23 cellular contexts compared by ENCODE assay signal in genomic region chr9:101433229-101433628, GRCh38. TPM values are rescaled to one million over a fixed set of nuclear protein-coding genes. Genes with fewer than 3 reads are reported as not detected.
A peak's percentile ranks its signal among the peaks of the same experiment; 100 is the strongest.
DNase-seq lines count a peak whose midpoint lies in the region; ATAC-seq, FAIRE-seq and TF ChIP-seq lines count a peak whose summit lies in the region.
"Had no signal": no experiment of that assay in that cellular context is flagged by ENCODE, and none has a peak within 500 bp of the region (broad histone marks: within the 10 kb centered on the region; RNA-seq: fewer than 3 reads in every experiment).

No MANE protein-coding gene starts in this region.

- peak in 1 of 2 experiments; percentile 56; a peak in 2 of 4 replicates for TF ChIP-seq POLR2A in HepG2 (IDR thresholded peaks at IDR 0.05; ENCODE audit: insufficient read depth in 1 of 2, low read depth in 2 of 2, low read length in 2 of 2)

- TF ChIP-seq EP300 in HepG2 (IDR thresholded peaks at IDR 0.05; ENCODE audit: low read depth in 2 of 2, low read length in 2 of 2) (peak in 1 of 2 experiments; percentile 95; a peak in 2 of 4 replicates), HepG2 (CRISPR knock-in tag; IDR thresholded peaks at IDR 0.05; ENCODE audit: borderline replicate concordance) (peak; percentile 56; the same call in 1 of the 2 replicates)

- TF ChIP-seq RAD21 in HepG2 (CRISPR knock-in tag; IDR thresholded peaks at IDR 0.05) = no peak

- H3K9me3 Mint-ChIP-seq in Calu3 (ENCODE audit: low read depth, unreplicated experiment) (peaks cover 3% of the 10 kb centered on the region), glutamatergic neuron (ENCODE audit: unreplicated experiment) (no peaks in the 10 kb centered on the region)

- no peak for DNase-seq in Calu3
- peak; percentile 94 for DNase-seq in HepG2 (ENCODE audit: low spot score)
- DNase-seq in small intestine = peak; percentile 88
- no peak for DNase-seq in glutamatergic neuron
- no peak for DNase-seq in smooth muscle cell (lab: John Stamatoyannopoulos, UW; ENCODE audit: unreplicated experiment)
- DNase-seq: AML-193; CD4-positive, alpha-beta memory T cell; DMS 273 treated with DMSO at 0.1 percent for 48 hours; DMS53; DND-41; EL; GM23248 had no signal

- peaks cover 28 to 33% of the 10 kb centered on the region in 2 donors for H3K36me3 ChIP-seq in duodenal mucosa (ENCODE audit: control insufficient read depth in 1 of 2, insufficient read depth in 2 of 2, low read length in 2 of 2)
- H3K36me3 ChIP-seq in HepG2 (replicated peaks in 1 of 2; ENCODE audit: control insufficient read depth in 1 of 2, insufficient read depth in 2 of 2, low read length in 2 of 2) = no peaks in the 10 kb centered on the region
- peaks cover 0 to 25% of the 10 kb centered on the region in 2 donors for H3K36me3 ChIP-seq in small intestine (ENCODE audit: control insufficient read depth in 2 of 2, insufficient read depth in 2 of 2, low read length in 2 of 2)
- H3K36me3 ChIP-seq in smooth muscle cell (ENCODE audit: low read depth) = no peaks in the 10 kb centered on the region
- H3K36me3 ChIP-seq: HAP-1 had no signal

- H3K4me2 ChIP-seq in HepG2 (ENCODE audit: low read depth, low read length) = peak overlapping the region; percentile 59
- no peak overlapping the region for H3K4me2 ChIP-seq in smooth muscle cell
- H3K4me2 ChIP-seq: A549 had no signal

- no TSS peak for BruUV-seq in Calu3 (replicated peaks; lab: Mats Ljungman, UMichigan)
- BruUV-seq in HepG2 (replicated peaks; lab: Mats Ljungman, UMichigan) = no TSS peak

- TF ChIP-seq CTCF in Calu3 (IDR thresholded peaks at IDR 0.05; ENCODE audit: unreplicated experiment) (no peak), HepG2 (CRISPR knock-in tag; IDR thresholded peaks at IDR 0.05) (peak; percentile 28; the same call in 1 of the 2 replicates), glutamatergic neuron (IDR thresholded peaks at IDR 0.05; ENCODE audit: partially characterized antibody, unreplicated experiment) (no peak), smooth muscle cell (IDR thresholded peaks at IDR 0.05; ENCODE audit: borderline replicate concordance, insufficient read depth, poor library complexity, severe bottlenecking) (no peak)

- POLR2A ChIA-PET in HepG2 (lab: Yijun Ruan, JAX) = interaction anchor here (1.4 to 4.0 kb wide), 3 partner anchors 13 to 79 kb away, joined by 4 to 23 read pairs (median 9); partner anchors contain the start of genes MRPL50 and ZNF189

- H3K4me3 ChIP-seq in duodenal mucosa (ENCODE audit: low read depth in 1 of 2, low read length in 2 of 2) = peak overlapping the region; percentile 62 to 79
- H3K4me3 ChIP-seq in HepG2 (replicated peaks in 1 of 3; ENCODE audit: insufficient read depth in 1 of 3, low read depth in 2 of 3, low read length in 3 of 3) = peak overlapping the region in 2 of 3 experiments; percentile 21 to 32; a peak in 2 of 6 replicates
- peak overlapping the region in 1 of 2 donors; percentile 89 for H3K4me3 ChIP-seq in small intestine (ENCODE audit: low read depth in 1 of 2, low read length in 2 of 2)
- no peak overlapping the region for H3K4me3 ChIP-seq in smooth muscle cell
- H3K4me3 ChIP-seq: A549, GM23248, HAP-1 had no signal

- H3K27ac Mint-ChIP-seq in Calu3 (ENCODE audit: unreplicated experiment) (peak overlapping the region; percentile 65), glutamatergic neuron (ENCODE audit: unreplicated experiment) (no peak overlapping the region)
- H3K27ac Mint-ChIP-seq: CD4-positive, alpha-beta memory T cell had no signal

- in situ Hi-C loops in HepG2 (cut with HindIII; ENCODE audit: extremely low pct_ligation_motif_present, low pct_unique_long_range_greater_than_20kb) = no loop called here

- H4K20me1 ChIP-seq in HepG2 (ENCODE audit: insufficient read depth, low read length) (no peaks in the 10 kb centered on the region), smooth muscle cell (ENCODE audit: low read depth) (no peaks in the 10 kb centered on the region)

- H3K27ac ChIP-seq in duodenal mucosa (ENCODE audit: low read depth, low read length) (peak overlapping the region; percentile 78), HepG2 (ENCODE audit: extremely low read length, insufficient read depth, low read length) (peak overlapping the region; percentile 71), small intestine (ENCODE audit: low read depth in 1 of 2, low read length in 1 of 2) (peak overlapping the region; percentile 20 to 45), smooth muscle cell (ENCODE audit: low read depth) (no peak overlapping the region)
- H3K27ac ChIP-seq: 22Rv1, A549, C4-2B, GM23248 had no signal

- H3K27me3 Mint-ChIP-seq in Calu3 (ENCODE audit: unreplicated experiment) (no peaks in the 10 kb centered on the region), glutamatergic neuron (ENCODE audit: unreplicated experiment) (no peaks in the 10 kb centered on the region)

- no peaks in the 10 kb centered on the region for H3F3A ChIP-seq in smooth muscle cell (ENCODE audit: low read depth)

- ATAC-seq in HepG2 (peak; percentile 98), esophagus mucosa (no peak)
- ATAC-seq: A549 had no signal

- H3K36me3 Mint-ChIP-seq in Calu3 (ENCODE audit: insufficient read depth, unreplicated experiment) (peaks cover 3% of the 10 kb centered on the region), glutamatergic neuron (ENCODE audit: unreplicated experiment) (no peaks in the 10 kb centered on the region)
- H3K36me3 Mint-ChIP-seq: CD4-positive, alpha-beta memory T cell had no signal

- H3K79me2 ChIP-seq in HepG2 (ENCODE audit: insufficient read depth, low read length) = no peaks in the 10 kb centered on the region
- H3K79me2 ChIP-seq in smooth muscle cell (ENCODE audit: low read depth) = no peaks in the 10 kb centered on the region

- CTCF ChIA-PET in Calu3 (lab: Charles Lee) (no interaction called here), HepG2 (lab: Yijun Ruan, JAX; ENCODE audit: low intra/inter-chr PET ratio, low total read pairs) (no interaction called here)

- H3K9ac ChIP-seq in duodenal mucosa (ENCODE audit: low read depth in 1 of 2, low read length in 2 of 2) (peak overlapping the region; percentile 34 to 89), HepG2 (ENCODE audit: insufficient read depth, low read depth, low read length) (no peak overlapping the region), smooth muscle cell (ENCODE audit: low read depth) (no peak overlapping the region)
- H3K9ac ChIP-seq: GM23248 had no signal

- FAIRE-seq in HepG2 (lab: Jason Lieb, UNC) = peak; percentile 89
- peak; percentile 49 for FAIRE-seq in small intestine (lab: Jason Lieb, UNC)
- FAIRE-seq: A549, GM12891, GM19239 had no signal

- 0% methylated on average over 3 of the region's 3 CpGs for WGBS in HepG2 (ENCODE audit: low lambda C conversion rate)
- 21 to 48% (median 36%) methylated on average over 3 of the region's 3 CpGs for WGBS in small intestine, 3 donors
- 81% methylated on average over 3 of the region's 3 CpGs for WGBS in smooth muscle cell (ENCODE audit: low lambda C conversion rate)

- H3K4me3 Mint-ChIP-seq in Calu3 (ENCODE audit: low read depth, unreplicated experiment) (no peak overlapping the region), glutamatergic neuron (ENCODE audit: unreplicated experiment) (no peak overlapping the region)
- H3K4me3 Mint-ChIP-seq: CD4-positive, alpha-beta memory T cell had no signal

- H2AFZ ChIP-seq in HepG2 (ENCODE audit: low read length) = no peak overlapping the region
- no peak overlapping the region for H2AFZ ChIP-seq in smooth muscle cell (ENCODE audit: low read depth)
- H2AFZ ChIP-seq: GM23248 had no signal

- H3K27me3 ChIP-seq in duodenal mucosa (ENCODE audit: control insufficient read depth in 1 of 2, insufficient read depth in 2 of 2, low read length in 2 of 2) (no peaks in the 10 kb centered on the region), HepG2 (ENCODE audit: control insufficient read depth in 1 of 2, insufficient read depth in 2 of 2, low read length in 2 of 2) (no peaks in the 10 kb centered on the region), small intestine (ENCODE audit: control insufficient read depth in 2 of 2, insufficient read depth in 2 of 2, low read length in 2 of 2) (no peaks in the 10 kb centered on the region), smooth muscle cell (ENCODE audit: low read depth) (no peaks in the 10 kb centered on the region)

- H3K9me3 ChIP-seq in duodenal mucosa (ENCODE audit: control insufficient read depth in 1 of 2, low read length in 2 of 2) (no peaks in the 10 kb centered on the region), HepG2 (ENCODE audit: low read length) (no peaks in the 10 kb centered on the region), small intestine (ENCODE audit: control insufficient read depth, low read depth) (no peaks in the 10 kb centered on the region), smooth muscle cell (replicated peaks; ENCODE audit: low read depth) (no peaks in the 10 kb centered on the region)
- H3K9me3 ChIP-seq: A549, HAP-1 had no signal

- H3K4me1 Mint-ChIP-seq in Calu3 (ENCODE audit: low read depth, unreplicated experiment) = peaks cover 39% of the 10 kb centered on the region
- no peaks in the 10 kb centered on the region for H3K4me1 Mint-ChIP-seq in glutamatergic neuron (ENCODE audit: low read depth, unreplicated experiment)
- H3K4me1 Mint-ChIP-seq: CD4-positive, alpha-beta memory T cell had no signal

- intact Hi-C loops in Calu3 (cut with micrococcal nuclease; ENCODE audit: unreplicated experiment) = no loop called here
- intact Hi-C loops in HepG2 (cut with micrococcal nuclease; ENCODE audit: unreplicated experiment) = loop anchor here (1.0 kb wide), 1 partner anchor 12 kb away; no protein-coding TSS in a partner anchor

- H3K4me1 ChIP-seq in duodenal mucosa (ENCODE audit: control insufficient read depth in 1 of 2, insufficient read depth in 2 of 2, low read length in 2 of 2) = peaks cover 5 to 41% of the 10 kb centered on the region in 2 donors
- peaks cover 86% of the 10 kb centered on the region for H3K4me1 ChIP-seq in HepG2 (ENCODE audit: insufficient read depth, low read length)
- H3K4me1 ChIP-seq in small intestine (ENCODE audit: control insufficient read depth in 2 of 2, insufficient read depth in 1 of 2, low read depth in 1 of 2, low read length in 1 of 2) = peaks cover 6 to 7% of the 10 kb centered on the region in 2 donors
- no peaks in the 10 kb centered on the region for H3K4me1 ChIP-seq in smooth muscle cell (ENCODE audit: low read depth)
- H3K4me1 ChIP-seq: A549, HAP-1 had no signal

RNA-seq across cellular contexts. Expression of gene ALDOB, which starts 2.3 kb away (rescaled TPM):
- total RNA-seq in Calu3 (2022) (7.1 and 7.4 TPM in 2 replicates), HepG2 (2016; rRNA removed; fragmentation: Illumina TruSeq; extraction: Trizol) (0.97 and 1.1 TPM in 2 replicates), glutamatergic neuron (ENCODE audit: unreplicated experiment) (not detected), esophagus mucosa (0.08 TPM), smooth muscle cell (not detected in 2 replicates)
- total RNA-seq in HepG2 (2016; cell fraction: cytosol; rRNA removed; fragmentation: Illumina TruSeq; extraction: Trizol; ENCODE audit: low read depth) = 0.26 and 0.91 TPM in 2 replicates
- total RNA-seq in HepG2 (2016; cell fraction: insoluble cytoplasmic fraction; rRNA removed; fragmentation: Illumina TruSeq; extraction: Trizol) = 0.48 and 0.97 TPM in 2 replicates
- total RNA-seq in HepG2 (2016; cell fraction: membrane; rRNA removed; fragmentation: Illumina TruSeq; extraction: Trizol) = 0.86 and 0.90 TPM in 2 replicates
- 0.34 and 0.56 TPM in 2 replicates for total RNA-seq in HepG2 (2016; cell fraction: nucleus; rRNA removed; fragmentation: Illumina TruSeq; extraction: Trizol)
- polyA plus RNA-seq in HepG2 (2011; rRNA removed) (0.29 and 0.84 TPM in 2 replicates), small intestine (over 10,000 TPM in 2 of 3 donors, 100 to 1,000 TPM in 1; 757 to 16,248 (median 11,399) TPM), smooth muscle cell (not detected in 2 replicates)
- 0.74 and 0.91 TPM in 2 replicates for polyA plus RNA-seq in HepG2 (2011; cell fraction: cytosol; rRNA removed)
- 0.39 and 0.48 TPM in 2 replicates for polyA plus RNA-seq in HepG2 (2011; cell fraction: nucleus; rRNA removed)
- polyA plus RNA-seq in HepG2 (2012) = 2.4 TPM in 2 replicates
- 0.50 and 0.58 TPM in 2 replicates for polyA plus RNA-seq in HepG2 (2016; cell fraction: cytosol; fragmentation: Illumina TruSeq; extraction: Trizol; ENCODE audit: low read depth)
- 0.89 and 1.8 TPM in 2 replicates for polyA plus RNA-seq in HepG2 (2016; cell fraction: insoluble cytoplasmic fraction; fragmentation: Illumina TruSeq; extraction: Trizol; ENCODE audit: low read depth)
- 0.68 and 0.76 TPM in 2 replicates for polyA plus RNA-seq in HepG2 (2016; cell fraction: membrane; fragmentation: Illumina TruSeq; extraction: Trizol; ENCODE audit: low read depth)
- polyA plus RNA-seq in HepG2 (2016; cell fraction: nucleus; fragmentation: Illumina TruSeq; extraction: Trizol; ENCODE audit: insufficient read depth, low read depth) = 0.57 and 0.68 TPM in 2 replicates
- polyA minus RNA-seq in HepG2 (2011; rRNA and poly(A)+ RNA removed; ENCODE audit: low replicate concordance) = 0.78 TPM in 1 of 2 replicates, not detected in the other
- 0.53 and 0.59 TPM in 2 replicates for polyA minus RNA-seq in HepG2 (2011; cell fraction: cytosol; rRNA and poly(A)+ RNA removed)
- polyA minus RNA-seq in HepG2 (2011; cell fraction: nucleus; rRNA and poly(A)+ RNA removed) = 0.26 TPM in 1 of 2 replicates, not detected in the other
- total RNA-seq: CD4-positive, alpha-beta memory T cell; G401; GM23248; H4 had no signal
- polyA plus RNA-seq: A549; BJ; CD4-positive, alpha-beta memory T cell had no signal

RNA-seq across cellular contexts. Expression of gene ZNF189, which starts 34.6 kb away (rescaled TPM):
- 20.1 and 21.5 TPM in 2 replicates for total RNA-seq in Calu3 (2022)
- total RNA-seq in HepG2 (2016; rRNA removed; fragmentation: Illumina TruSeq; extraction: Trizol) = 50.0 and 65.4 TPM in 2 replicates
- 8.6 and 10.3 TPM in 2 replicates for total RNA-seq in HepG2 (2016; cell fraction: cytosol; rRNA removed; fragmentation: Illumina TruSeq; extraction: Trizol; ENCODE audit: low read depth)
- 48.2 and 65.9 TPM in 2 replicates for total RNA-seq in HepG2 (2016; cell fraction: insoluble cytoplasmic fraction; rRNA removed; fragmentation: Illumina TruSeq; extraction: Trizol)
- total RNA-seq in HepG2 (2016; cell fraction: membrane; rRNA removed; fragmentation: Illumina TruSeq; extraction: Trizol) = 33.1 and 39.4 TPM in 2 replicates
- total RNA-seq in HepG2 (2016; cell fraction: nucleus; rRNA removed; fragmentation: Illumina TruSeq; extraction: Trizol) = 46.2 and 50.3 TPM in 2 replicates
- 7.9 and 8.4 TPM in 2 replicates for polyA plus RNA-seq in HepG2 (2011; rRNA removed)
- polyA plus RNA-seq in HepG2 (2011; cell fraction: cytosol; rRNA removed) = 2.8 and 5.5 TPM in 2 replicates
- polyA plus RNA-seq in HepG2 (2011; cell fraction: nucleus; rRNA removed) = 11.7 and 16.1 TPM in 2 replicates
- 23.9 and 31.6 TPM in 2 replicates for polyA plus RNA-seq in HepG2 (2012)
- polyA plus RNA-seq in HepG2 (2016; cell fraction: cytosol; fragmentation: Illumina TruSeq; extraction: Trizol; ENCODE audit: low read depth) = 3.4 and 3.7 TPM in 2 replicates
- 40.8 and 42.4 TPM in 2 replicates for polyA plus RNA-seq in HepG2 (2016; cell fraction: insoluble cytoplasmic fraction; fragmentation: Illumina TruSeq; extraction: Trizol; ENCODE audit: low read depth)
- 12.9 and 13.9 TPM in 2 replicates for polyA plus RNA-seq in HepG2 (2016; cell fraction: membrane; fragmentation: Illumina TruSeq; extraction: Trizol; ENCODE audit: low read depth)
- polyA plus RNA-seq in HepG2 (2016; cell fraction: nucleus; fragmentation: Illumina TruSeq; extraction: Trizol; ENCODE audit: insufficient read depth, low read depth) = 52.8 and 60.4 TPM in 2 replicates
- polyA minus RNA-seq in HepG2 (2011; rRNA and poly(A)+ RNA removed; ENCODE audit: low replicate concordance) = 2.2 and 6.6 TPM in 2 replicates
- polyA minus RNA-seq in HepG2 (2011; cell fraction: cytosol; rRNA and poly(A)+ RNA removed) = 10.9 and 12.4 TPM in 2 replicates
- polyA minus RNA-seq in HepG2 (2011; cell fraction: nucleus; rRNA and poly(A)+ RNA removed) = 77.9 and 116 TPM in 2 replicates
- 10 to 100 TPM in 2 of 3 donors, 1 to 10 TPM in 1; 7.3 to 14.1 (median 11.7) TPM for polyA plus RNA-seq in small intestine
- 30.1 TPM for total RNA-seq in glutamatergic neuron (ENCODE audit: unreplicated experiment)
- 5.1 TPM for total RNA-seq in esophagus mucosa
- 12.9 and 21.7 TPM in 2 replicates for total RNA-seq in smooth muscle cell
- 2.7 and 3.2 TPM in 2 replicates for polyA plus RNA-seq in smooth muscle cell

RNA-seq across cellular contexts. Expression of gene MRPL50, which starts 34.8 kb away (rescaled TPM):
- total RNA-seq in Calu3 (2022) (14.0 TPM in 2 replicates), HepG2 (2016; rRNA removed; fragmentation: Illumina TruSeq; extraction: Trizol) (70.0 and 107 TPM in 2 replicates), glutamatergic neuron (ENCODE audit: unreplicated experiment) (15.4 TPM), esophagus mucosa (6.9 TPM), smooth muscle cell (13.3 and 15.5 TPM in 2 replicates)
- total RNA-seq in HepG2 (2016; cell fraction: cytosol; rRNA removed; fragmentation: Illumina TruSeq; extraction: Trizol; ENCODE audit: low read depth) = 21.0 and 24.1 TPM in 2 replicates
- total RNA-seq in HepG2 (2016; cell fraction: insoluble cytoplasmic fraction; rRNA removed; fragmentation: Illumina TruSeq; extraction: Trizol) = 68.9 and 116 TPM in 2 replicates
- 28.1 and 35.5 TPM in 2 replicates for total RNA-seq in HepG2 (2016; cell fraction: membrane; rRNA removed; fragmentation: Illumina TruSeq; extraction: Trizol)
- total RNA-seq in HepG2 (2016; cell fraction: nucleus; rRNA removed; fragmentation: Illumina TruSeq; extraction: Trizol) = 39.6 and 40.3 TPM in 2 replicates
- polyA plus RNA-seq in HepG2 (2011; rRNA removed) (30.0 and 37.1 TPM in 2 replicates), small intestine (10 to 100 TPM in 2 of 3 donors, 1 to 10 TPM in 1; 7.3 to 13.2 (median 10.1) TPM), smooth muscle cell (13.7 and 14.1 TPM in 2 replicates)
- polyA plus RNA-seq in HepG2 (2011; cell fraction: cytosol; rRNA removed) = 12.7 and 22.1 TPM in 2 replicates
- 6.3 and 8.8 TPM in 2 replicates for polyA plus RNA-seq in HepG2 (2011; cell fraction: nucleus; rRNA removed)
- polyA plus RNA-seq in HepG2 (2012) = 35.5 and 51.6 TPM in 2 replicates
- 9.9 and 11.7 TPM in 2 replicates for polyA plus RNA-seq in HepG2 (2016; cell fraction: cytosol; fragmentation: Illumina TruSeq; extraction: Trizol; ENCODE audit: low read depth)
- polyA plus RNA-seq in HepG2 (2016; cell fraction: insoluble cytoplasmic fraction; fragmentation: Illumina TruSeq; extraction: Trizol; ENCODE audit: low read depth) = 93.2 and 105 TPM in 2 replicates
- polyA plus RNA-seq in HepG2 (2016; cell fraction: membrane; fragmentation: Illumina TruSeq; extraction: Trizol; ENCODE audit: low read depth) = 17.3 and 19.1 TPM in 2 replicates
- 41.9 and 44.2 TPM in 2 replicates for polyA plus RNA-seq in HepG2 (2016; cell fraction: nucleus; fragmentation: Illumina TruSeq; extraction: Trizol; ENCODE audit: insufficient read depth, low read depth)
- polyA minus RNA-seq in HepG2 (2011; rRNA and poly(A)+ RNA removed; ENCODE audit: low replicate concordance) = 2.7 and 4.1 TPM in 2 replicates
- polyA minus RNA-seq in HepG2 (2011; cell fraction: cytosol; rRNA and poly(A)+ RNA removed) = 6.6 and 7.6 TPM in 2 replicates
- polyA minus RNA-seq in HepG2 (2011; cell fraction: nucleus; rRNA and poly(A)+ RNA removed) = 36.7 and 38.1 TPM in 2 replicates

RNA-seq across cellular contexts. Expression of gene BAAT, which starts 48.4 kb away (rescaled TPM):
- 10.2 and 18.6 TPM in 2 replicates for total RNA-seq in Calu3 (2022)
- 0.71 and 1.0 TPM in 2 replicates for total RNA-seq in HepG2 (2016; rRNA removed; fragmentation: Illumina TruSeq; extraction: Trizol)
- total RNA-seq in HepG2 (2016; cell fraction: cytosol; rRNA removed; fragmentation: Illumina TruSeq; extraction: Trizol; ENCODE audit: low read depth) = 0.20 and 0.26 TPM in 2 replicates
- total RNA-seq in HepG2 (2016; cell fraction: insoluble cytoplasmic fraction; rRNA removed; fragmentation: Illumina TruSeq; extraction: Trizol) = 0.45 and 0.77 TPM in 2 replicates
- total RNA-seq in HepG2 (2016; cell fraction: membrane; rRNA removed; fragmentation: Illumina TruSeq; extraction: Trizol) = 0.34 and 0.56 TPM in 2 replicates
- 0.78 and 0.97 TPM in 2 replicates for total RNA-seq in HepG2 (2016; cell fraction: nucleus; rRNA removed; fragmentation: Illumina TruSeq; extraction: Trizol)
- 7.9 and 11.2 TPM in 2 replicates for polyA plus RNA-seq in HepG2 (2011; rRNA removed)
- polyA plus RNA-seq in HepG2 (2011; cell fraction: cytosol; rRNA removed) = 3.9 and 10.6 TPM in 2 replicates
- polyA plus RNA-seq in HepG2 (2011; cell fraction: nucleus; rRNA removed) = 4.2 and 7.6 TPM in 2 replicates
- 26.8 and 34.2 TPM in 2 replicates for polyA plus RNA-seq in HepG2 (2012)
- 0.07 and 0.18 TPM in 2 replicates for polyA plus RNA-seq in HepG2 (2016; cell fraction: cytosol; fragmentation: Illumina TruSeq; extraction: Trizol; ENCODE audit: low read depth)
- 0.80 and 0.87 TPM in 2 replicates for polyA plus RNA-seq in HepG2 (2016; cell fraction: insoluble cytoplasmic fraction; fragmentation: Illumina TruSeq; extraction: Trizol; ENCODE audit: low read depth)
- 0.22 and 0.24 TPM in 2 replicates for polyA plus RNA-seq in HepG2 (2016; cell fraction: membrane; fragmentation: Illumina TruSeq; extraction: Trizol; ENCODE audit: low read depth)
- polyA plus RNA-seq in HepG2 (2016; cell fraction: nucleus; fragmentation: Illumina TruSeq; extraction: Trizol; ENCODE audit: insufficient read depth, low read depth) = 1.4 and 1.7 TPM in 2 replicates
- 0.05 and 7.3 TPM in 2 replicates for polyA minus RNA-seq in HepG2 (2011; rRNA and poly(A)+ RNA removed; ENCODE audit: low replicate concordance)
- 5.0 and 10.0 TPM in 2 replicates for polyA minus RNA-seq in HepG2 (2011; cell fraction: cytosol; rRNA and poly(A)+ RNA removed)
- polyA minus RNA-seq in HepG2 (2011; cell fraction: nucleus; rRNA and poly(A)+ RNA removed) = 7.6 and 12.8 TPM in 2 replicates
- under 1 TPM in 1 of 3 donors, not detected in 2; 0.04 TPM for polyA plus RNA-seq in small intestine
- total RNA-seq in glutamatergic neuron (ENCODE audit: unreplicated experiment) = 0.54 TPM
- 0.08 TPM for total RNA-seq in esophagus mucosa
- 0.04 TPM in 1 of 2 replicates, not detected in the other for total RNA-seq in smooth muscle cell
- not detected in 2 replicates for polyA plus RNA-seq in smooth muscle cell
- total RNA-seq: G401, GM23248, H4 had no signal
- polyA plus RNA-seq: BJ had no signal

Comparison
In these comparisons a context has a peak if more than half of its experiments do, and no peak if none do; other contexts are left out.
1. DNase-seq: peak in HepG2 (single experiment) and small intestine (single experiment); none in Calu3 (single experiment), glutamatergic neuron (single experiment) and smooth muscle cell (single experiment).
2. H3K9ac ChIP-seq: peak in duodenal mucosa (2 of 2); none in HepG2 (single experiment) and smooth muscle cell (single experiment).